23 cellular contexts compared by ENCODE assay signal in the genomic region with DNA sequence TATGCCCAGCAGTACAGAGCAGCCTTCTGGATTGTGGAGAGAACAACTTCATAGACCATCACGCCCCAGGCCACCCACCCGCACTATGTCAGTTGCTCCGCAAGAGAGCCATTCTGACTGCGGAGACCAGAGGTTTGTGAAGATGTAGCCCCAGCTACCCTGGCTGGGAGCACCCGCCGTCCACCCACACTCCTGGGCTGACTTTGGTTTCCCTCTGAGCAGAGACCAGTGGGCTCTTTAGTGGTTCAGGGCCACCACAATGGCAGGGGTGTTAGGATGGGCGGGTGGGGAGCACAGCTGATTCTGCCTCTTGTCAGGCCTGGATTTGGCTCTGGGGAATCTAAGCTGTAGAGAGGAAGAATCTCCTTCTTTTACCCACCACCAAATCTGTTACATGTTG.
"Had no signal": no experiment of that assay in that cellular context is flagged by ENCODE, and none has a peak within 500 bp of the region (broad histone marks: within the 10 kb centered on the region; RNA-seq: fewer than 3 reads in every experiment).

No MANE protein-coding gene starts in this region.

- H3K27ac Mint-ChIP-seq: dendritic cell treated with granulocyte-macrophage colony-stimulating factor and Interleukin-4, amounts not matched to agents 40 ng/mL and 50 ng/mL, for 4 days; effector memory CD8-positive, alpha-beta T cell; endodermal cell; immature natural killer cell had no signal

- H3K36me3 ChIP-seq: colonic mucosa, gastroesophageal sphincter had no signal

- H3K9me3 Mint-ChIP-seq: dendritic cell treated with granulocyte-macrophage colony-stimulating factor and Interleukin-4, amounts not matched to agents 40 ng/mL and 50 ng/mL, for 4 days; endodermal cell; immature natural killer cell had no signal

- H3K27ac ChIP-seq: colonic mucosa, esophagus muscularis mucosa, foreskin keratinocyte, gastroesophageal sphincter, heart left ventricle, hepatocyte, lower lobe of right lung had no signal

- DNase-seq: cerebellar nuclear complex; colonic mucosa; cortex of kidney; effector CD8-positive, alpha-beta T cell; effector memory CD8-positive, alpha-beta T cell; endodermal cell; foreskin keratinocyte; heart left ventricle; hypothalamus; immature natural killer cell; islet precursor cell; kidney; kidney glomerular epithelial cell; left colon; left ventricle myocardium superior; lower lobe of right lung; mesendoderm; midbrain had no signal

- H3K4me1 Mint-ChIP-seq: endodermal cell had no signal

- H3K27me3 Mint-ChIP-seq: dendritic cell treated with granulocyte-macrophage colony-stimulating factor and Interleukin-4, amounts not matched to agents 40 ng/mL and 50 ng/mL, for 4 days; effector memory CD8-positive, alpha-beta T cell had no signal

- H3K4me3 Mint-ChIP-seq: dendritic cell treated with granulocyte-macrophage colony-stimulating factor and Interleukin-4, amounts not matched to agents 40 ng/mL and 50 ng/mL, for 4 days; effector memory CD8-positive, alpha-beta T cell; endodermal cell; immature natural killer cell had no signal

- H3K4me3 ChIP-seq: colonic mucosa, esophagus muscularis mucosa, gastroesophageal sphincter, heart left ventricle, hepatocyte, lower lobe of right lung had no signal

- H3K4me1 ChIP-seq: colonic mucosa, esophagus muscularis mucosa, foreskin keratinocyte, gastroesophageal sphincter, lower lobe of right lung had no signal

- H3K9me3 ChIP-seq: colonic mucosa, esophagus muscularis mucosa, gastroesophageal sphincter, heart left ventricle, lower lobe of right lung had no signal

- H3K4me2 ChIP-seq: hepatocyte had no signal

- H3K27me3 ChIP-seq: colonic mucosa, esophagus muscularis mucosa, foreskin keratinocyte, gastroesophageal sphincter, heart left ventricle, hepatocyte had no signal

- ATAC-seq: effector memory CD8-positive, alpha-beta T cell; foreskin keratinocyte; gastroesophageal sphincter; heart left ventricle; left colon; left lobe of liver; left ventricle myocardium superior; lower lobe of right lung had no signal

- H2AFZ ChIP-seq: hepatocyte had no signal
